ENCODE assay signal across 8 cellular contexts in genomic region chr10:74150151-74151056, GRCh38. TPM values are rescaled to one million over a fixed set of nuclear protein-coding genes. Genes with fewer than 3 reads are reported as not detected.
DNase-seq lines count a peak whose midpoint lies in the region; ATAC-seq and TF ChIP-seq lines count a peak whose summit lies in the region.

Gene AP3M1, minus strand, starts transcription at chr10:74150828. Its CDS starts 12,449 bp downstream, at chr10:74138379.

- H3K27ac ChIP-seq in CD8-positive, alpha-beta memory T cell (ENCODE audit: low read depth, low read length) = peak within 1 kb of the TSS; percentile 88
- peak within 1 kb of the TSS; percentile 76 for H3K27ac ChIP-seq in RWPE2 (ENCODE audit: poor library complexity, severe bottlenecking)
- H3K27ac ChIP-seq in trophoblast cell (ENCODE audit: low read depth, low read length) = peak within 1 kb of the TSS; percentile 60
- H3K27ac ChIP-seq in transverse colon = peak within 1 kb of the TSS; percentile 87 to 94 (median 92)

- H3K9ac ChIP-seq in trophoblast cell (ENCODE audit: low read length) = peak within 1 kb of the TSS; percentile 86

- H3K4me3 Mint-ChIP-seq in CD8-positive, alpha-beta memory T cell = no peak within 1 kb of the TSS
- H3K4me3 Mint-ChIP-seq in glutamatergic neuron (ENCODE audit: unreplicated experiment) = no peak within 1 kb of the TSS

- in situ Hi-C loops in transverse colon (cut with MboI; ENCODE audit: low pct_ligation_motif_present in 1 of 4, low pct_unique_long_range_greater_than_20kb in 1 of 4, low sequenced_read_pairs in 3 of 4) = no loop called here

- no peaks in the 10 kb centered on the region for H3K9me3 ChIP-seq in CD8-positive, alpha-beta memory T cell (ENCODE audit: low read length)
- H3K9me3 ChIP-seq in RWPE2 (ENCODE audit: severe bottlenecking) = no peaks in the 10 kb centered on the region
- H3K9me3 ChIP-seq in trophoblast cell (ENCODE audit: insufficient read depth, low read depth, low read length) = no peaks in the 10 kb centered on the region
- no peaks in the 10 kb centered on the region for H3K9me3 ChIP-seq in transverse colon

- no peaks in the 10 kb centered on the region for H3K9me3 Mint-ChIP-seq in CD8-positive, alpha-beta memory T cell
- H3K9me3 Mint-ChIP-seq in glutamatergic neuron (ENCODE audit: unreplicated experiment) = no peaks in the 10 kb centered on the region

- peak in 3 of 5 donors; percentile 81 to 90 (median 82) for DNase-seq in CD8-positive, alpha-beta memory T cell
- DNase-seq in RWPE2 (ENCODE audit: low spot score) (peak; percentile 88), glutamatergic neuron (peak; percentile 77), trophoblast cell (no peak), transverse colon (peak; percentile 84)
- DNase-seq in activated gamma-delta T cell treated with anti-CD3 and anti-CD28 coated beads, Interleukin-2, amount 50 U/mL, for 16 hours (ENCODE audit: low read depth) = peak; percentile 69

- no peak for TF ChIP-seq CTCF in RWPE2 (IDR thresholded peaks at IDR 0.05; ENCODE audit: poor library complexity, severe bottlenecking)
- no peak for TF ChIP-seq CTCF in glutamatergic neuron (IDR thresholded peaks at IDR 0.05; ENCODE audit: partially characterized antibody, unreplicated experiment)
- no peak for TF ChIP-seq CTCF in transverse colon (IDR thresholded peaks at IDR 0.05)

- H3K23ac ChIP-seq in trophoblast cell (ENCODE audit: low read length) = no peak within 1 kb of the TSS

- H2BK12ac ChIP-seq in trophoblast cell (ENCODE audit: low read length) = no peak within 1 kb of the TSS

- CTCF ChIA-PET in CD8-positive, alpha-beta memory T cell (lab: Charles Lee) = interaction anchor here (0.9 to 2.9 kb wide), 10 partner anchors 21 to 1085 kb away, joined by 3 to 19 read pairs (median 6); partner anchors contain the start of gene COMTD1

- POLR2A ChIA-PET in CD8-positive, alpha-beta memory T cell (lab: Charles Lee) = interaction anchor here (0.6 to 1.9 kb wide), 7 partner anchors 15 to 1084 kb away, joined by 3 to 12 read pairs (median 4); no protein-coding TSS in a partner anchor

- peak within 1 kb of the TSS; percentile 70 for H4K12ac ChIP-seq in trophoblast cell (ENCODE audit: low read depth, low read length)

- H3K36me3 ChIP-seq in CD8-positive, alpha-beta memory T cell (ENCODE audit: insufficient read depth, low read length) = no peaks in the 10 kb centered on the region
- peaks cover 21% of the 10 kb centered on the region for H3K36me3 ChIP-seq in RWPE2 (ENCODE audit: low read depth)
- peaks cover 2 to 5% of the 10 kb centered on the region in 2 experiments for H3K36me3 ChIP-seq in trophoblast cell (ENCODE audit: control insufficient read depth in 1 of 2, insufficient read depth in 2 of 2, low read length in 2 of 2)
- no peaks in the 10 kb centered on the region for H3K36me3 ChIP-seq in transverse colon

- peak within 1 kb of the TSS; percentile 46 for H2AFZ ChIP-seq in trophoblast cell (ENCODE audit: insufficient read depth, low read length, poor library complexity)

- peak within 1 kb of the TSS; percentile 89 for H3K4me3 ChIP-seq in CD8-positive, alpha-beta memory T cell (ENCODE audit: low read length)
- H3K4me3 ChIP-seq in RWPE2 (ENCODE audit: severe bottlenecking) (peak within 1 kb of the TSS; percentile 90), trophoblast cell (ENCODE audit: low read depth, low read length) (peak within 1 kb of the TSS; percentile 97), transverse colon (peak within 1 kb of the TSS; percentile 83 to 98 (median 87))

- peak; percentile 59 for ATAC-seq in GM19395 (IDR thresholded peaks at IDR 0.05; ENCODE audit: unreplicated experiment)
- ATAC-seq in HG03521 (IDR thresholded peaks at IDR 0.05; ENCODE audit: unreplicated experiment) = peak; percentile 26
- peak; percentile 63 for ATAC-seq in RWPE2 (ENCODE audit: low read depth)

- H3K79me1 ChIP-seq in trophoblast cell (ENCODE audit: low read length) = peaks cover 9% of the 10 kb centered on the region

- peak within 1 kb of the TSS in 4 of 8 donors; percentile 39 to 93 (median 54) for H3K27ac Mint-ChIP-seq in CD8-positive, alpha-beta memory T cell
- peak within 1 kb of the TSS; percentile 78 for H3K27ac Mint-ChIP-seq in glutamatergic neuron (ENCODE audit: unreplicated experiment)

- peak within 1 kb of the TSS; percentile 24 for H2BK120ac ChIP-seq in trophoblast cell (ENCODE audit: insufficient read depth, low read length, poor library complexity)

- no peaks in the 10 kb centered on the region for H3K27me3 Mint-ChIP-seq in CD8-positive, alpha-beta memory T cell
- H3K27me3 Mint-ChIP-seq in glutamatergic neuron (ENCODE audit: unreplicated experiment) = no peaks in the 10 kb centered on the region

- peak within 1 kb of the TSS; percentile 57 for H4K8ac ChIP-seq in trophoblast cell (ENCODE audit: low read depth, low read length)

- WGBS in trophoblast cell (ENCODE audit: extremely low coverage, insufficient coverage, insufficient read length) = 100% methylated on average over 1 of the region's 35 CpGs
- WGBS in transverse colon (ENCODE audit: low coverage in 1 of 2), 2 donors = 1 to 3% methylated on average over 13 to 35 of the region's 35 CpGs

- H3K18ac ChIP-seq in trophoblast cell (ENCODE audit: low read length) = peak within 1 kb of the TSS; percentile 54

- peak within 1 kb of the TSS; percentile 62 for H2AK5ac ChIP-seq in trophoblast cell (ENCODE audit: low read length)

- peak within 1 kb of the TSS; percentile 81 for H3K14ac ChIP-seq in trophoblast cell (ENCODE audit: low read length)

- H3K4me2 ChIP-seq in trophoblast cell (ENCODE audit: low read length) = peak within 1 kb of the TSS; percentile 95

- H4K91ac ChIP-seq in trophoblast cell (ENCODE audit: low read depth, low read length) = peak within 1 kb of the TSS; percentile 16

- intact Hi-C loops in transverse colon (cut with DNase I; ENCODE audit: low total_unique reads) = no loop called here

- peaks cover 45 to 66% (median 60%) of the 10 kb centered on the region in 3 donors for H3K4me1 Mint-ChIP-seq in CD8-positive, alpha-beta memory T cell
- peaks cover 9% of the 10 kb centered on the region for H3K4me1 Mint-ChIP-seq in glutamatergic neuron (ENCODE audit: low read depth, unreplicated experiment)

- no peak for TF ChIP-seq EP300 in transverse colon (IDR thresholded peaks at IDR 0.05; ENCODE audit: low read depth)

- no peaks in the 10 kb centered on the region for H3K27me3 ChIP-seq in CD8-positive, alpha-beta memory T cell (ENCODE audit: insufficient read depth, low read length, poor library complexity, severe bottlenecking)
- H3K27me3 ChIP-seq in RWPE2 (ENCODE audit: insufficient read depth, poor library complexity, severe bottlenecking) = no peaks in the 10 kb centered on the region
- no peaks in the 10 kb centered on the region for H3K27me3 ChIP-seq in trophoblast cell (ENCODE audit: insufficient read depth, low read length)
- no peaks in the 10 kb centered on the region for H3K27me3 ChIP-seq in transverse colon

- H3K4ac ChIP-seq in trophoblast cell (ENCODE audit: low read depth, low read length) = peak within 1 kb of the TSS; percentile 87

- peak within 1 kb of the TSS; percentile 19 for H2BK5ac ChIP-seq in trophoblast cell (ENCODE audit: low read depth, low read length, poor library complexity)

- peak; percentile 28 for TF ChIP-seq POLR2A in transverse colon (IDR thresholded peaks at IDR 0.05)

- peaks cover 0 to 20% (median 4%) of the 10 kb centered on the region in 3 donors for H3K36me3 Mint-ChIP-seq in CD8-positive, alpha-beta memory T cell
- H3K36me3 Mint-ChIP-seq in glutamatergic neuron (ENCODE audit: unreplicated experiment) = no peaks in the 10 kb centered on the region

- H3K79me2 ChIP-seq in trophoblast cell (ENCODE audit: control insufficient read depth, insufficient read depth, low read length, poor library complexity) = peaks cover 11% of the 10 kb centered on the region

- peaks cover 37% of the 10 kb centered on the region for H3K4me1 ChIP-seq in CD8-positive, alpha-beta memory T cell (ENCODE audit: insufficient read depth, low read length)
- peaks cover 23% of the 10 kb centered on the region for H3K4me1 ChIP-seq in RWPE2 (ENCODE audit: insufficient read depth, poor library complexity, severe bottlenecking)
- H3K4me1 ChIP-seq in trophoblast cell (ENCODE audit: control insufficient read depth in 1 of 2, insufficient read depth in 2 of 2, low read length in 2 of 2) = no peaks in the 10 kb centered on the region
- peaks cover 18 to 52% (median 32%) of the 10 kb centered on the region in 4 donors for H3K4me1 ChIP-seq in transverse colon

RNA-seq across cellular contexts. Expression of gene AP3M1, which starts in this region (rescaled TPM):
- total RNA-seq in CD8-positive, alpha-beta memory T cell = 10 to 100 TPM; 59.7 to 62.1 TPM
- 34.5 TPM for polyA plus RNA-seq in CD8-positive, alpha-beta memory T cell
- total RNA-seq in glutamatergic neuron (ENCODE audit: unreplicated experiment) (63.4 TPM), transverse colon (10 to 100 TPM; 10.1 to 27.3 (median 21.3) TPM)
- polyA plus RNA-seq in trophoblast cell (2013) = 31.7 and 31.9 TPM in 2 replicates

Comparison
In these comparisons a context has a peak if more than half of its experiments do, and no peak if none do; other contexts are left out.
1. DNase-seq: peak in CD8-positive, alpha-beta memory T cell (3 of 5), RWPE2 (single experiment), activated gamma-delta T cell treated with anti-CD3 and anti-CD28 coated beads, Interleukin-2, amount 50 U/mL, for 16 hours (single experiment), glutamatergic neuron (single experiment) and transverse colon (single experiment); none in trophoblast cell (0 of 2).
2. Peak in every context shown above with its lines, with median percentiles within 50 percentile points of each other: H3K27ac ChIP-seq, H3K4me3 ChIP-seq and ATAC-seq.